12 cellular contexts compared by ENCODE assay signal in genomic region chr9:125634040-125634717, GRCh38.
DNase-seq lines count a peak whose midpoint lies in the region; ATAC-seq and TF ChIP-seq lines count a peak whose summit lies in the region.
"Had no signal": no experiment of that assay in that cellular context is flagged by ENCODE, and none has a peak within 500 bp of the region (broad histone marks: within the 10 kb centered on the region; RNA-seq: fewer than 3 reads in every experiment).

No MANE protein-coding gene starts in this region.

- 74% methylated on average over 5 of the region's 5 CpGs for WGBS in hepatocyte (ENCODE audit: low lambda C conversion rate, missing lambda C conversion rate)

- peak; percentile 55 for DNase-seq in LHCN-M2 (ENCODE audit: low read depth)
- DNase-seq in RWPE2 (ENCODE audit: low spot score), result no peak
- no peak for DNase-seq in hepatocyte (ENCODE audit: low spot score)
- no peak for DNase-seq in epidermal melanocyte (ENCODE audit: insufficient read length, low spot score)
- DNase-seq in NCI-H1092 treated with DMSO at 0.1 percent for 48 hours (lab: John Stamatoyannopoulos, UW), result no peak
- DNase-seq in NCI-H1930 (lab: John Stamatoyannopoulos, UW), result no peak
- DNase-seq: effector CD8-positive, alpha-beta T cell; naive thymus-derived CD4-positive, alpha-beta T cell; Peyer's patch had no signal

- no peaks in the 10 kb centered on the region for H3K9me2 ChIP-seq in hepatocyte (replicated peaks; ENCODE audit: insufficient read depth)

- peaks cover 31% of the 10 kb centered on the region for H3K4me1 ChIP-seq in RWPE2 (ENCODE audit: insufficient read depth, poor library complexity, severe bottlenecking)
- peaks cover 17% of the 10 kb centered on the region for H3K4me1 ChIP-seq in hepatocyte (ENCODE audit: insufficient read depth)

- H3K36me3 ChIP-seq in RWPE2 (ENCODE audit: low read depth) (no peaks in the 10 kb centered on the region), hepatocyte (replicated peaks; ENCODE audit: insufficient read depth, low read depth) (no peaks in the 10 kb centered on the region)
- H3K36me3 ChIP-seq: ascending aorta, Peyer's patch had no signal

- H3K27me3 ChIP-seq in RWPE2 (ENCODE audit: insufficient read depth, poor library complexity, severe bottlenecking) (no peaks in the 10 kb centered on the region), hepatocyte (no peaks in the 10 kb centered on the region)
- H3K27me3 ChIP-seq: ascending aorta, Peyer's patch had no signal

- ATAC-seq in RWPE2 (ENCODE audit: low read depth), result no peak
- ATAC-seq in GM18861 (IDR thresholded peaks at IDR 0.05; ENCODE audit: unreplicated experiment), result no peak
- ATAC-seq: naive thymus-derived CD4-positive, alpha-beta T cell had no signal

- H3K27ac ChIP-seq in RWPE2 (ENCODE audit: poor library complexity, severe bottlenecking) (peak overlapping the region; percentile 85), hepatocyte (peak overlapping the region; percentile 89)
- H3K27ac ChIP-seq: ascending aorta, Peyer's patch had no signal

- peak overlapping the region; percentile 30 for H3K4me2 ChIP-seq in hepatocyte

- H3K9me3 ChIP-seq in RWPE2 (ENCODE audit: severe bottlenecking) (no peaks in the 10 kb centered on the region), hepatocyte (ENCODE audit: low read depth) (no peaks in the 10 kb centered on the region)
- H3K9me3 ChIP-seq: ascending aorta, Peyer's patch had no signal

- peaks cover 58% of the 10 kb centered on the region for H3K79me2 ChIP-seq in hepatocyte

- H2AFZ ChIP-seq in hepatocyte, result no peak overlapping the region

- 0 out of 2 replicates have a peak overlapping the region, but pooled peaks have one; percentile 24 for H3K4me3 ChIP-seq in GM08714 (ENCODE audit: low read length)
- no peak overlapping the region for H3K4me3 ChIP-seq in RWPE2 (ENCODE audit: severe bottlenecking)
- H3K4me3 ChIP-seq in hepatocyte, result no peak overlapping the region
- H3K4me3 ChIP-seq: ascending aorta, Peyer's patch had no signal

- peaks cover 10% of the 10 kb centered on the region for H4K20me1 ChIP-seq in hepatocyte (ENCODE audit: insufficient read depth, poor library complexity, severe bottlenecking)

- TF ChIP-seq CTCF in RWPE2 (IDR thresholded peaks at IDR 0.05; ENCODE audit: poor library complexity, severe bottlenecking) (no peak), hepatocyte (IDR thresholded peaks at IDR 0.05; ENCODE audit: poor library complexity) (no peak)
